21 cellular contexts compared by ENCODE assay signal in the genomic region with DNA sequence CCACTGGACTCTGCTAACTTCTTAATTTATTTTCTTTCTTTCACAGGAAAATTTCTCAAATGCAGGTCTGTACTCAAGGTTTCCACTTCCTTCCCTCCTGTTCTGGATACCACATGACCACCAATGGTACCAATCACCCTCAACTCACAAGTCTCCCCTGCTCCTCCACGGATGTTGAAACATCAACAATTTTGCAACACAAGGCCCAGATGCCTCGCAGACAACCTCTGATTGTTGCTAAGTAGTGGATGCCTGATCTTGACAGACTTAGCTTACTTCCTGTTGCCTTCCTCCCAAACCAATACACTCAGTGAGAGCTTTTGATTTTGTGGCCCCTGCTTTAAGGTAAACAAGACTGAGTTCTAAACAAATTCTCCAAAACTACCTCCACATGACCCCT.
DNase-seq lines count a peak whose midpoint lies in the region; TF ChIP-seq lines count a peak whose summit lies in the region.
"Had no signal": no experiment of that assay in that cellular context is flagged by ENCODE, and none has a peak within 500 bp of the region (broad histone marks: within the 10 kb centered on the region; RNA-seq: fewer than 3 reads in every experiment).

No MANE protein-coding gene starts in this region.

- no peaks in the 10 kb centered on the region for H3K27me3 ChIP-seq in HL-60 (ENCODE audit: insufficient read depth, poor library complexity, severe bottlenecking)
- H3K27me3 ChIP-seq in prostate gland (replicated peaks; ENCODE audit: insufficient read depth), result no peaks in the 10 kb centered on the region
- no peaks in the 10 kb centered on the region for H3K27me3 ChIP-seq in endodermal cell (ENCODE audit: control insufficient read depth, insufficient read depth, low read length, poor library complexity, severe bottlenecking)
- H3K27me3 ChIP-seq: BLaER1 treated with 17β-estradiol and CSF1 and Interleukin-3, amounts not matched to agents 10 nM and 100 nM; MG63 had no signal

- DNase-seq in GF-D8 (lab: John Stamatoyannopoulos, UW) (peak; percentile 5), HL-60 (ENCODE audit: low read depth in 1 of 2, low spot score in 1 of 2) (peak; percentile 11 to 58), NOMO-1 treated with dmso at 0.1 percent for 144 hours (lab: John Stamatoyannopoulos, UW; ENCODE audit: unreplicated experiment) (peak; percentile 34), endothelial cell (ENCODE audit: low spot score) (no peak), prostate gland (ENCODE audit: low spot score) (no peak), endodermal cell (no peak), NCI-H1436 treated with DMSO at 0.1 percent for 48 hours (lab: John Stamatoyannopoulos, UW) (no peak), osteocyte (ENCODE audit: extremely low spot score, unreplicated experiment) (no peak)
- DNase-seq: CD8-positive, alpha-beta memory T cell; DND-41; HFFc6; MG63; NCI-H1417 treated with DMSO at 0.1 percent for 48 hours; NCI-H2029; NCI-H2171 treated with DMSO at 0.1 percent for 48 hours; NCI-H748 treated with DMSO at 0.1 percent for 48 hours; SIG-M5 had no signal

- H3K27ac Mint-ChIP-seq in endothelial cell (ENCODE audit: unreplicated experiment), result peak overlapping the region; percentile 3
- no peak overlapping the region for H3K27ac Mint-ChIP-seq in endodermal cell
- H3K27ac Mint-ChIP-seq in osteocyte (ENCODE audit: unreplicated experiment), result no peak overlapping the region
- H3K27ac Mint-ChIP-seq: HFFc6 had no signal

- H3K27ac ChIP-seq in HL-60 (replicated peaks) (no peak overlapping the region), prostate gland (no peak overlapping the region), endodermal cell (ENCODE audit: low read depth, low read length) (no peak overlapping the region)
- H3K27ac ChIP-seq: A549; BLaER1 treated with 17β-estradiol and CSF1 and Interleukin-3, amounts not matched to agents 10 nM and 100 nM; KMS-11 had no signal

- H3K4me3 Mint-ChIP-seq in endothelial cell (ENCODE audit: unreplicated experiment) (no peak overlapping the region), endodermal cell (no peak overlapping the region), osteocyte (ENCODE audit: unreplicated experiment) (no peak overlapping the region)
- H3K4me3 Mint-ChIP-seq: CD8-positive, alpha-beta memory T cell; HFFc6 had no signal

- no peak for TF ChIP-seq POLR2A in prostate gland (IDR thresholded peaks at IDR 0.05)

- intact Hi-C loops in prostate gland (cut with DNase I), result no loop called here

- H3K4me3 ChIP-seq in HL-60 (replicated peaks; ENCODE audit: insufficient read depth, low read length), result no peak overlapping the region
- H3K4me3 ChIP-seq in prostate gland, result no peak overlapping the region
- H3K4me3 ChIP-seq in endodermal cell (ENCODE audit: low read length), result no peak overlapping the region
- H3K4me3 ChIP-seq: A549; BLaER1 treated with 17β-estradiol and CSF1 and Interleukin-3, amounts not matched to agents 10 nM and 100 nM; GM12878; MG63 had no signal

- no peaks in the 10 kb centered on the region for H3K9me3 Mint-ChIP-seq in endothelial cell (ENCODE audit: unreplicated experiment)
- no peaks in the 10 kb centered on the region for H3K9me3 Mint-ChIP-seq in endodermal cell
- no peaks in the 10 kb centered on the region for H3K9me3 Mint-ChIP-seq in osteocyte (ENCODE audit: unreplicated experiment)
- H3K9me3 Mint-ChIP-seq: HFFc6 had no signal

- no peaks in the 10 kb centered on the region for H3K9me3 ChIP-seq in prostate gland
- H3K9me3 ChIP-seq in endodermal cell (ENCODE audit: control insufficient read depth, low read length), result no peaks in the 10 kb centered on the region
- H3K9me3 ChIP-seq: A549; BLaER1 treated with 17β-estradiol and CSF1 and Interleukin-3, amounts not matched to agents 10 nM and 100 nM; MG63 had no signal

- no peak overlapping the region for H3K9ac ChIP-seq in endodermal cell (ENCODE audit: extremely low read depth, low read length, poor library complexity, severe bottlenecking)
- H3K9ac ChIP-seq: BLaER1 treated with 17β-estradiol and CSF1 and Interleukin-3, amounts not matched to agents 10 nM and 100 nM; KMS-11 had no signal

- no peak for TF ChIP-seq CTCF in HL-60 (IDR thresholded peaks at IDR 0.05; ENCODE audit: insufficient read depth, low read length)
- TF ChIP-seq CTCF in endothelial cell (IDR thresholded peaks at IDR 0.05; ENCODE audit: unreplicated experiment), result no peak
- no peak for TF ChIP-seq CTCF in prostate gland (IDR thresholded peaks at IDR 0.05)
- no peak for TF ChIP-seq CTCF in endodermal cell (conservative IDR thresholded peaks at IDR 0.05)
- no peak for TF ChIP-seq CTCF in osteocyte (IDR thresholded peaks at IDR 0.05)

- WGBS in prostate gland, result 43% methylated on average over 2 of the region's 2 CpGs
- WGBS in endodermal cell (ENCODE audit: insufficient coverage in 1 of 2, insufficient read length in 1 of 2), 2 experiments, result 78% methylated on average over 2 of the region's 2 CpGs; no CpG with 5 or more reads in 1 of the 2 experiments

- H3K4me1 Mint-ChIP-seq in endothelial cell (ENCODE audit: unreplicated experiment) (peaks cover 8% of the 10 kb centered on the region), endodermal cell (peaks cover 31% of the 10 kb centered on the region), osteocyte (ENCODE audit: unreplicated experiment) (no peaks in the 10 kb centered on the region)
- H3K4me1 Mint-ChIP-seq: CD8-positive, alpha-beta memory T cell had no signal

- H3K27me3 Mint-ChIP-seq in endothelial cell (ENCODE audit: unreplicated experiment) (peaks cover 2% of the 10 kb centered on the region), endodermal cell (ENCODE audit: insufficient read depth) (no peaks in the 10 kb centered on the region), osteocyte (ENCODE audit: unreplicated experiment) (peaks cover 39% of the 10 kb centered on the region)

- H3K36me3 Mint-ChIP-seq in endothelial cell (ENCODE audit: low read depth, unreplicated experiment) (no peaks in the 10 kb centered on the region), endodermal cell (ENCODE audit: low read depth) (no peaks in the 10 kb centered on the region), osteocyte (ENCODE audit: unreplicated experiment) (no peaks in the 10 kb centered on the region)
- H3K36me3 Mint-ChIP-seq: CD8-positive, alpha-beta memory T cell had no signal

- H3K36me3 ChIP-seq in prostate gland (no peaks in the 10 kb centered on the region), endodermal cell (ENCODE audit: control insufficient read depth, insufficient read depth, low read length) (no peaks in the 10 kb centered on the region)
- H3K36me3 ChIP-seq: BLaER1 treated with 17β-estradiol and CSF1 and Interleukin-3, amounts not matched to agents 10 nM and 100 nM; MG63 had no signal

- no peaks in the 10 kb centered on the region for H3K4me1 ChIP-seq in prostate gland (replicated peaks)
- H3K4me1 ChIP-seq in endodermal cell (ENCODE audit: control insufficient read depth, insufficient read depth, low read length), result peaks cover 3% of the 10 kb centered on the region
- H3K4me1 ChIP-seq: A549; BLaER1 treated with 17β-estradiol and CSF1 and Interleukin-3, amounts not matched to agents 10 nM and 100 nM had no signal

Comparison
In these comparisons a context has a peak if more than half of its experiments do, and no peak if none do; other contexts are left out.
1. DNase-seq: peak in GF-D8 (single experiment), HL-60 (2 of 2) and NOMO-1 treated with dmso at 0.1 percent for 144 hours (single experiment); none in endothelial cell (single experiment), prostate gland (single experiment), endodermal cell (single experiment), NCI-H1436 treated with DMSO at 0.1 percent for 48 hours (single experiment) and osteocyte (single experiment).